ENCODE assay signal across 29 cellular contexts in the genomic region with DNA sequence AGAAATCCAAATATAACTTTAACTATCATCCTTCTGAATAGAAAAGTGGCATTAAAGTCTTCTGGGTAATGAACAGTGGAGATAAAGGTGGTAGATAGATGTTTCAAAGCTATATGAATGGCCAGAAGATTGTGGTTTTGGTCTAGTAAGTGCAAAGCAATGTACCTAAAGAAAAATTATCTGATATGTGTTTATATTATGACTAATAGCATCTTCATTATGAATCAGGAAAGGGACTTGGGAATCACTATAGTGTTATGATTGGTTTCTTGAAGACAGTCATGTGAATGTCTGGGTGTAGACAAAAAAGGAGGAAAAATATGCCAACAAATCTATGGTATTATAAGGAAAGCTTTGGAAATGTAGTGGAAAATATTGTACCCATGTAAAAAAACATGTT. TPM values are rescaled to one million over a fixed set of nuclear protein-coding genes. Genes with fewer than 3 reads are reported as not detected.
A peak's percentile ranks its signal among the peaks of the same experiment; 100 is the strongest.
DNase-seq lines count a peak whose midpoint lies in the region; ATAC-seq and TF ChIP-seq lines count a peak whose summit lies in the region.
"Had no signal": no experiment of that assay in that cellular context is flagged by ENCODE, and none has a peak within 500 bp of the region (broad histone marks: within the 10 kb centered on the region; RNA-seq: fewer than 3 reads in every experiment).

No MANE protein-coding gene starts in this region.

- intact Hi-C loops in MCF 10A (cut with micrococcal nuclease) (loop anchor here (10.0 kb wide), 1 partner anchor 118 kb away; no protein-coding TSS in a partner anchor), breast epithelium (cut with DNase I; ENCODE audit: low total_unique reads) (no loop called here), left cardiac atrium (cut with DNase I) (no loop called here), transverse colon (cut with DNase I; ENCODE audit: low total_unique reads) (no loop called here)

- BruUV-seq in MCF 10A (replicated peaks; lab: Mats Ljungman, UMichigan): no TSS peak

- ATAC-seq in left cardiac atrium: no peak
- ATAC-seq: body of pancreas; CD8-positive, alpha-beta T cell; esophagus mucosa; right lobe of liver; Right ventricle myocardium inferior had no signal

- H3K9me3 ChIP-seq in breast epithelium: no peaks in the 10 kb centered on the region
- H3K9me3 ChIP-seq in transverse colon: no peaks in the 10 kb centered on the region
- H3K9me3 ChIP-seq: body of pancreas, right lobe of liver, stomach, tibial artery had no signal

- H3K4me1 Mint-ChIP-seq in MCF 10A (ENCODE audit: insufficient read depth, unreplicated experiment): peaks cover 6% of the 10 kb centered on the region

- peaks cover 11% of the 10 kb centered on the region for H3K36me3 ChIP-seq in breast epithelium
- peaks cover 0 to 43% (median 20%) of the 10 kb centered on the region in 4 donors for H3K36me3 ChIP-seq in transverse colon

- CTCF ChIA-PET in MCF 10A (lab: Yijun Ruan, JAX): interaction anchor here (0.6 to 0.9 kb wide), 2 partner anchors 116 to 238 kb away, joined by 3 to 5 read pairs; no protein-coding TSS in a partner anchor

- H3K4me3 Mint-ChIP-seq in MCF 10A (ENCODE audit: unreplicated experiment): no peak overlapping the region
- H3K4me3 Mint-ChIP-seq: activated naive CD8-positive, alpha-beta T cell; CD8-positive, alpha-beta T cell; neural crest cell had no signal

- H3K27ac ChIP-seq in breast epithelium (no peak overlapping the region), transverse colon (no peak overlapping the region)
- H3K27ac ChIP-seq: 22Rv1, body of pancreas, right lobe of liver, stomach, tibial artery, WERI-Rb-1 had no signal

- H3K36me3 Mint-ChIP-seq in MCF 10A (ENCODE audit: insufficient read depth, unreplicated experiment): peaks cover 32% of the 10 kb centered on the region

- DNase-seq in MCF 10A (ENCODE audit: unreplicated experiment) (peak; percentile 9), breast epithelium (ENCODE audit: low spot score in 2 of 2) (no peak), amniotic epithelial cell (ENCODE audit: low read depth) (peak; percentile 14), foreskin fibroblast (peak; percentile 18 to 51), left cardiac atrium (no peak), DMS53 (lab: John Stamatoyannopoulos, UW) (no peak), MV-4-11 (lab: John Stamatoyannopoulos, UW) (no peak), transverse colon (no peak)
- DNase-seq: activated CD8-positive, alpha-beta memory T cell treated with anti-CD3 and anti-CD28 coated beads, Interleukin-2, amount 50 U/mL, for 48 hours; body of pancreas; CD8-positive, alpha-beta T cell; DMS 273 treated with DMSO at 0.1 percent for 48 hours; effector CD8-positive, alpha-beta T cell; GDM1; GOT3; NCI-H1105 treated with DMSO at 0.1 percent for 48 hours; NCI-H2029; NCI-H226; NCI-H774; right lobe of liver; stomach; tibial artery; WERI-Rb-1 had no signal

- no peak overlapping the region for H3K4me3 ChIP-seq in breast epithelium
- H3K4me3 ChIP-seq in foreskin fibroblast (ENCODE audit: low read depth in 1 of 2, low read length in 2 of 2): no peak overlapping the region
- H3K4me3 ChIP-seq in transverse colon: no peak overlapping the region
- H3K4me3 ChIP-seq: body of pancreas, right lobe of liver, stomach, tibial artery had no signal

- H3K9me3 Mint-ChIP-seq in MCF 10A (ENCODE audit: unreplicated experiment): no peaks in the 10 kb centered on the region

- peaks cover 0 to 2% of the 10 kb centered on the region in 2 donors for H3K27me3 ChIP-seq in breast epithelium
- H3K27me3 ChIP-seq in transverse colon: peaks cover 6% of the 10 kb centered on the region
- H3K27me3 ChIP-seq: body of pancreas had no signal

- H3K4me1 ChIP-seq in breast epithelium (peaks cover 0 to 8% of the 10 kb centered on the region in 2 donors), transverse colon (peaks cover 5 to 20% (median 9%) of the 10 kb centered on the region in 4 donors)

- TF ChIP-seq POLR2A in breast epithelium (IDR thresholded peaks at IDR 0.05): no peak
- TF ChIP-seq POLR2A in transverse colon (IDR thresholded peaks at IDR 0.05): no peak

- no peak for TF ChIP-seq EP300 in transverse colon (IDR thresholded peaks at IDR 0.05; ENCODE audit: low read depth)

- no peaks in the 10 kb centered on the region for H3K27me3 Mint-ChIP-seq in MCF 10A (ENCODE audit: insufficient read depth, unreplicated experiment)
- H3K27me3 Mint-ChIP-seq: activated naive CD8-positive, alpha-beta T cell had no signal

- no peak overlapping the region for H3K27ac Mint-ChIP-seq in MCF 10A (ENCODE audit: low read depth, unreplicated experiment)
- H3K27ac Mint-ChIP-seq: activated naive CD8-positive, alpha-beta T cell; activated T-helper 2 cell treated with anti-CD3 and anti-CD28 coated beads, Interferon-gamma antibody, Interleukin-2, Interleukin-4, amounts not matched to agents 10 μg/mL and 5 μg/mL and 100 μg/mL, durations not matched to agents 14 hours and 24 hours and 36 hours; CD8-positive, alpha-beta T cell had no signal

- TF ChIP-seq CTCF in MCF 10A (IDR thresholded peaks at IDR 0.05; ENCODE audit: unreplicated experiment) (no peak), breast epithelium (IDR thresholded peaks at IDR 0.05) (no peak), foreskin fibroblast (IDR thresholded peaks at IDR 0.05; ENCODE audit: low read depth, low read length) (no peak), transverse colon (IDR thresholded peaks at IDR 0.05) (no peak)

- POLR2A ChIA-PET in MCF 10A (lab: Yijun Ruan, JAX): no interaction called here

- in situ Hi-C loops in transverse colon (cut with MboI; ENCODE audit: low pct_ligation_motif_present in 1 of 4, low pct_unique_long_range_greater_than_20kb in 1 of 4, low sequenced_read_pairs in 3 of 4): loop anchor here in 1 of 4 donors (5.0 kb wide), 1 partner anchor 41 kb away; no protein-coding TSS in a partner anchor

RNA-seq across cellular contexts. Expression of a gene that starts 3.0 kb away (rescaled TPM):
- total RNA-seq in MCF 10A (2022) (13.3 and 14.7 TPM in 2 replicates), breast epithelium (10 to 100 TPM; 18.1 to 33.7 (median 22.9) TPM), left cardiac atrium (10 to 100 TPM; 10.5 to 12.4 TPM), transverse colon (10 to 100 TPM; 19.5 to 44.6 (median 36.8) TPM)

Comparison
In these comparisons a context has a peak if more than half of its experiments do, and no peak if none do; other contexts are left out.
1. DNase-seq: peak in MCF 10A (single experiment), amniotic epithelial cell (single experiment) and foreskin fibroblast (2 of 2); none in breast epithelium (0 of 2), left cardiac atrium (single experiment), DMS53 (single experiment), MV-4-11 (single experiment) and transverse colon (single experiment).